Comparison of ENCODE assay signal across 8 cellular contexts in genomic region chr22:40196628-40197027, GRCh38. TPM values are rescaled to one million over a fixed set of nuclear protein-coding genes. Genes with fewer than 3 reads are reported as not detected.
A peak's percentile ranks its signal among the peaks of the same experiment; 100 is the strongest.
DNase-seq lines count a peak whose midpoint lies in the region; ATAC-seq and TF ChIP-seq lines count a peak whose summit lies in the region.

No MANE protein-coding gene starts in this region.

- intact Hi-C loops in posterior cingulate gyrus (cut with DNase I) = no loop called here

- H3K4me1 ChIP-seq in RWPE2 (ENCODE audit: insufficient read depth, poor library complexity, severe bottlenecking) = peaks cover 21% of the 10 kb centered on the region

- no peaks in the 10 kb centered on the region for H3K9me3 ChIP-seq in RWPE2 (ENCODE audit: severe bottlenecking)

- peak overlapping the region; percentile 37 for H3K27ac ChIP-seq in RWPE2 (ENCODE audit: poor library complexity, severe bottlenecking)

- H3K27me3 ChIP-seq in RWPE2 (ENCODE audit: insufficient read depth, poor library complexity, severe bottlenecking) = no peaks in the 10 kb centered on the region

- DNase-seq in ELR (ENCODE audit: low read depth) = peak; percentile 94
- no peak for DNase-seq in RWPE2 (ENCODE audit: low spot score)
- peak; percentile 88 for DNase-seq in dermis blood vessel endothelial cell
- peak; percentile 35 for DNase-seq in pulmonary artery endothelial cell (ENCODE audit: low read depth, low spot score)
- DNase-seq in GM19238 (ENCODE audit: insufficient read length, low spot score) = no peak
- DNase-seq in posterior cingulate gyrus = no peak

- no peak for TF ChIP-seq CTCF in RWPE2 (IDR thresholded peaks at IDR 0.05; ENCODE audit: poor library complexity, severe bottlenecking)

- ATAC-seq in RWPE2 (ENCODE audit: low read depth) = peak; percentile 96
- ATAC-seq in GM21723 (IDR thresholded peaks at IDR 0.05; ENCODE audit: unreplicated experiment) = no peak
- no peak for ATAC-seq in HG03432 (IDR thresholded peaks at IDR 0.05; ENCODE audit: unreplicated experiment)

- no peak overlapping the region for H3K4me3 ChIP-seq in RWPE2 (ENCODE audit: severe bottlenecking)

- no peaks in the 10 kb centered on the region for H3K36me3 ChIP-seq in RWPE2 (ENCODE audit: low read depth)

RNA-seq across cellular contexts. Expression of gene TNRC6B, which starts 18.9 kb away (rescaled TPM):
- total RNA-seq in dermis blood vessel endothelial cell = 23.1 and 24.5 TPM in 2 replicates
- 13.3 and 23.0 TPM in 2 replicates for total RNA-seq in pulmonary artery endothelial cell

Comparison
In these comparisons a context has a peak if more than half of its experiments do, and no peak if none do; other contexts are left out.
1. DNase-seq: peak in ELR (single experiment), dermis blood vessel endothelial cell (single experiment) and pulmonary artery endothelial cell (single experiment); none in RWPE2 (single experiment), GM19238 (single experiment) and posterior cingulate gyrus (0 of 10).